8 cellular contexts compared by ENCODE assay signal in genomic region chr9:109319631-109320233, GRCh38. TPM values are rescaled to one million over a fixed set of nuclear protein-coding genes. Genes with fewer than 3 reads are reported as not detected.
DNase-seq lines count a peak whose midpoint lies in the region; ATAC-seq, FAIRE-seq and TF ChIP-seq lines count a peak whose summit lies in the region.

No MANE protein-coding gene starts in this region.

- no peaks in the 10 kb centered on the region for H3K9me3 ChIP-seq in mucosa of descending colon

- intact Hi-C loops in mucosa of descending colon (cut with DNase I, micrococcal nuclease): no loop called here

- TF ChIP-seq CTCF in bronchial epithelial cell (IDR thresholded peaks at IDR 0.05; ENCODE audit: insufficient read depth, low read length, severe bottlenecking) (no peak), mucosa of descending colon (IDR thresholded peaks at IDR 0.05) (no peak)

- H3K27me3 ChIP-seq in bronchial epithelial cell (ENCODE audit: control insufficient read depth, insufficient read depth, low read length): no peaks in the 10 kb centered on the region

- H3K36me3 ChIP-seq in bronchial epithelial cell (ENCODE audit: control insufficient read depth, insufficient read depth, low read length): no peaks in the 10 kb centered on the region
- no peaks in the 10 kb centered on the region for H3K36me3 ChIP-seq in mucosa of descending colon (ENCODE audit: low read depth)

- TF ChIP-seq RAD21 in Ishikawa (IDR thresholded peaks at IDR 0.05; ENCODE audit: low read depth): no peak

- FAIRE-seq in bronchial epithelial cell (lab: Jason Lieb, UNC): no peak

- H3K4me3 Mint-ChIP-seq in activated naive CD4-positive, alpha-beta T cell treated with anti-CD3 and anti-CD28 coated beads, Interleukin-2, amount 50 U/mL, for 24 hours: peak overlapping the region; percentile 77

- peaks cover 22% of the 10 kb centered on the region for H3K4me1 ChIP-seq in mucosa of descending colon (ENCODE audit: low read depth)

- no peak for DNase-seq in activated naive CD4-positive, alpha-beta T cell (lab: John Stamatoyannopoulos, UW)
- no peak for DNase-seq in bronchial epithelial cell (ENCODE audit: low read depth)
- DNase-seq in mucosa of descending colon: peak in 2 of 3 donors; percentile 61 to 69
- no peak for DNase-seq in NCI-H446 (lab: John Stamatoyannopoulos, UW)
- no peak for DNase-seq in stimulated activated CD4-positive, alpha-beta T cell treated with anti-CD3 and anti-CD28 coated beads, Interleukin-2, amount 100 ng/mL, for 48 hours

- H3K4me3 ChIP-seq in bronchial epithelial cell (ENCODE audit: low read depth, low read length) (peak overlapping the region; percentile 75), mucosa of descending colon (peak overlapping the region; percentile 56)

- peak overlapping the region; percentile 17 for H3K27ac Mint-ChIP-seq in activated naive CD4-positive, alpha-beta T cell treated with anti-CD3 and anti-CD28 coated beads, Interleukin-2, amount 50 U/mL, for 24 hours

- no peak for TF ChIP-seq EP300 in Ishikawa (IDR thresholded peaks at IDR 0.05; ENCODE audit: borderline replicate concordance)

- peaks cover 7% of the 10 kb centered on the region for H3K4me1 Mint-ChIP-seq in activated naive CD4-positive, alpha-beta T cell treated with anti-CD3 and anti-CD28 coated beads, Interleukin-2, amount 50 U/mL, for 24 hours

- no peak for ATAC-seq in mucosa of descending colon
- ATAC-seq in HG03571 (IDR thresholded peaks at IDR 0.05; ENCODE audit: unreplicated experiment): no peak

- peaks cover 55% of the 10 kb centered on the region for H3K27me3 Mint-ChIP-seq in activated naive CD4-positive, alpha-beta T cell treated with anti-CD3 and anti-CD28 coated beads, Interleukin-2, amount 50 U/mL, for 24 hours

- H3K9me3 Mint-ChIP-seq in activated naive CD4-positive, alpha-beta T cell treated with anti-CD3 and anti-CD28 coated beads, Interleukin-2, amount 50 U/mL, for 24 hours: no peaks in the 10 kb centered on the region

- H3K36me3 Mint-ChIP-seq in activated naive CD4-positive, alpha-beta T cell treated with anti-CD3 and anti-CD28 coated beads, Interleukin-2, amount 50 U/mL, for 24 hours: no peaks in the 10 kb centered on the region

TF ChIP-seq in Ishikawa, 13 proteins besides CTCF, POLR2A, EP300 and RAD21:
- TF ChIP-seq FOXM1 (IDR thresholded peaks at IDR 0.05; ENCODE audit: borderline replicate concordance, low read depth) (no peak), ZBTB7A (IDR thresholded peaks at IDR 0.05; ENCODE audit: low read depth) (0 out of 2 replicates have a peak, but pooled peaks have one; percentile 21)

RNA-seq across cellular contexts. Expression of gene EPB41L4B, which starts 1.1 kb away (rescaled TPM):
- 30.3 and 47.7 TPM in 2 replicates for total RNA-seq in bronchial epithelial cell
- total RNA-seq in mucosa of descending colon: 100 to 1,000 TPM in 2 of 3 donors, 10 to 100 TPM in 1; 56.3 to 163 (median 122) TPM

Comparison
In these comparisons a context has a peak if more than half of its experiments do, and no peak if none do; other contexts are left out.
1. DNase-seq: peak in mucosa of descending colon (2 of 3); none in activated naive CD4-positive, alpha-beta T cell (0 of 4), bronchial epithelial cell (single experiment), NCI-H446 (0 of 2) and stimulated activated CD4-positive, alpha-beta T cell treated with anti-CD3 and anti-CD28 coated beads, Interleukin-2, amount 100 ng/mL, for 48 hours (0 of 2).